Comparison of ENCODE assay signal across 8 cellular contexts in the genomic region with DNA sequence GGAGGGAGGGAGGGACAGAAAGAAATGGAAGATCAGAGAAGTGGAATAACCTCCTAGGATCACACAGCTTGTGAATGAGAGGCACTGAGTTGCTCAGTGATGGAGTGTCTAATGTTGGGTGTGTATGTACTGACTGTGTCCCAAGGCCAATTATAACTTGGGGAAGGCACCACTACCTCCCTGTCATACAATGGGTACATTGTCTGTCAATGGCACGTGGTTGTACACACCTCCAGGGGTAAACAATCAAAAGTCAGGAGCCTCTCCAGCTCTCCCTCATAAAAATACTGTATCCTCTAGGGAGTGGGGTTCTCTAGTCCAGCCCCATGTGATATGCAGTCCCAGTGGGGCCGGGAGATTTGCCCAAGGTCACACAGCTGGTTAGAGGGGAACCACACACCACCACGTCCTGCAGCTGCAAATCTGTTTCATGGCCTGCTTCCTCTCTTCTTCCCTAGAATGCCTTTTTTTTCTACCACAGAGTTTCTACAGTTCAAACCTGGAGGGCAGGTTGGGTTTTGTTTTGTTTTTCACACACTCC.
A peak's percentile ranks its signal among the peaks of the same experiment; 100 is the strongest.
DNase-seq lines count a peak whose midpoint lies in the region; ATAC-seq, FAIRE-seq and TF ChIP-seq lines count a peak whose summit lies in the region.

No MANE protein-coding gene starts in this region.

- TF ChIP-seq CTCF in keratinocyte (optimal IDR thresholded peaks at IDR 0.05 in 1 of 3, IDR thresholded peaks at IDR 0.05 in 1 of 3, conservative IDR thresholded peaks at IDR 0.05 in 1 of 3; ENCODE audit: extremely low read depth in 1 of 3, insufficient read depth in 2 of 3, low read length in 3 of 3) (no peak), brain microvascular endothelial cell (IDR thresholded peaks at IDR 0.05; ENCODE audit: low read depth, low read length, missing control alignments) (no peak)

- ATAC-seq in GM18511 (IDR thresholded peaks at IDR 0.05; ENCODE audit: unreplicated experiment) = peak; percentile 79
- peak; percentile 75 for ATAC-seq in GM21825 (IDR thresholded peaks at IDR 0.05; ENCODE audit: unreplicated experiment)

- H3K4me1 ChIP-seq in keratinocyte (ENCODE audit: control insufficient read depth, extremely low read depth, insufficient read depth, low read length) = peaks cover 14% of the 10 kb centered on the region
- peaks cover 8% of the 10 kb centered on the region for H3K4me1 ChIP-seq in effector memory CD4-positive, alpha-beta T cell (ENCODE audit: control insufficient read depth, insufficient read depth, low read length, poor library complexity, severe bottlenecking)

- H3K36me3 ChIP-seq in keratinocyte (ENCODE audit: control insufficient read depth in 2 of 2, extremely low read depth in 1 of 2, insufficient read depth in 2 of 2, low read length in 2 of 2) (no peaks in the 10 kb centered on the region), brain microvascular endothelial cell (replicated peaks) (no peaks in the 10 kb centered on the region)
- no peaks in the 10 kb centered on the region for H3K36me3 ChIP-seq in effector memory CD4-positive, alpha-beta T cell (ENCODE audit: control insufficient read depth, insufficient read depth, low read length)

- H3K79me2 ChIP-seq in keratinocyte (ENCODE audit: control insufficient read depth, insufficient read depth, low read length) = no peaks in the 10 kb centered on the region

- peaks cover 6% of the 10 kb centered on the region for H3K9me3 ChIP-seq in keratinocyte (ENCODE audit: control insufficient read depth, low read depth, low read length)
- no peaks in the 10 kb centered on the region for H3K9me3 ChIP-seq in effector memory CD4-positive, alpha-beta T cell (ENCODE audit: control insufficient read depth, low read length)

- H3K4me2 ChIP-seq in keratinocyte (ENCODE audit: control insufficient read depth, extremely low read depth, insufficient read depth, low read depth, low read length) = no peak overlapping the region

- H3K9me1 ChIP-seq in keratinocyte (ENCODE audit: control insufficient read depth, extremely low read depth, insufficient read depth, low read length) = no peaks in the 10 kb centered on the region

- H3K27ac ChIP-seq in keratinocyte (ENCODE audit: control insufficient read depth, insufficient read depth, low read length) (peak overlapping the region; percentile 10), brain microvascular endothelial cell (no peak overlapping the region)
- no peak overlapping the region for H3K27ac ChIP-seq in effector memory CD4-positive, alpha-beta T cell (ENCODE audit: insufficient read depth, low read length, poor library complexity, severe bottlenecking)

- no peaks in the 10 kb centered on the region for H4K20me1 ChIP-seq in keratinocyte (ENCODE audit: control insufficient read depth, extremely low read depth, insufficient read depth, low read length)

- H3K4me3 ChIP-seq in keratinocyte (ENCODE audit: control insufficient read depth in 2 of 3, extremely low read depth in 1 of 3, insufficient read depth in 2 of 3, low read depth in 1 of 3, low read length in 3 of 3) (no peak overlapping the region), brain microvascular endothelial cell (ENCODE audit: low read depth, low read length) (no peak overlapping the region)
- no peak overlapping the region for H3K4me3 ChIP-seq in effector memory CD4-positive, alpha-beta T cell (ENCODE audit: insufficient read depth, low read depth, low read length, poor library complexity, severe bottlenecking)

- DNase-seq in LoVo (ENCODE audit: low spot score) (peak; percentile 69), keratinocyte (ENCODE audit: low read depth, low spot score) (no peak), brain microvascular endothelial cell (no peak)
- no peak for DNase-seq in effector memory CD4-positive, alpha-beta T cell
- DNase-seq in activated CD4-positive, alpha-beta T cell treated with anti-CD3 and anti-CD28 coated beads for 1 hour = no peak
- no peak for DNase-seq in stimulated activated CD4-positive, alpha-beta T cell treated with anti-CD3 and anti-CD28 coated beads, Interleukin-12 subunit alpha, Interleukin-12 subunit beta, amount 100 ng/mL, for 4 hours

- peak overlapping the region; percentile 18 for H2AFZ ChIP-seq in keratinocyte (ENCODE audit: control insufficient read depth, low read length)

- H3K9ac ChIP-seq in keratinocyte (ENCODE audit: control insufficient read depth, extremely low read depth, insufficient read depth, low read length) = no peak overlapping the region

- dilution Hi-C loops in keratinocyte (cut with MboI; ENCODE audit: extremely low pct_ligation_motif_present, low sequenced_read_pairs) = no loop called here

- in situ Hi-C loops in brain microvascular endothelial cell (cut with HindIII; ENCODE audit: low pct_ligation_motif_present, low sequenced_read_pairs) = no loop called here

- peak; percentile 32 for FAIRE-seq in keratinocyte (lab: Jason Lieb, UNC)

- H3K27me3 ChIP-seq in keratinocyte (ENCODE audit: control insufficient read depth, extremely low read depth, insufficient read depth, low read length) (peaks cover 7% of the 10 kb centered on the region), brain microvascular endothelial cell (replicated peaks) (no peaks in the 10 kb centered on the region)
- H3K27me3 ChIP-seq in effector memory CD4-positive, alpha-beta T cell (replicated peaks; ENCODE audit: control insufficient read depth, insufficient read depth, low read length, poor library complexity, severe bottlenecking) = no peaks in the 10 kb centered on the region
